ENCODE assay signal across 8 cellular contexts in the genomic region with DNA sequence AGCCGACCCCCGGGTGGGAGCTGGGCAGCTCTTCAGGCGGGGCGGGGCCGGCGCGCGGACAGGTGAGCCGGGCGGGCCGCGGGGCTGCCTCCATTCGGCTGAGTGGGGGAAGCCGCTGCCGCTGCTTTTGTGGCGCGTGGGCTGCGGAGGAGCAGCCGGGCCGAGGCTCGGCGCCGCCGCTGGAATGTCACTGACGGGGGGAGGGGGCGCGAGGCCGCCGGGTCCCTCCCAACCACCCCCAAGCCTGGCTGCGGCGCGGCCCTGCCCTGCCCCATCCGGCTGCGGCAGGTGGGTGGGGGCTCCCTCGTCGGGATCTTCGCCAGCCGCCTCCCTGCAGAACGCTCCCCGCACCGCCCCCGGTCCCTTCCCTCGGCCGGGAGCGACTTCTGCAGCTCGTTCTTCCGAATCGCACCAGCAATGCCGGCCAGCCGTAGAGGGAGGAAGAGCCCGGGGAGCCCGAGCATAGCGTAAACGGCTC. TPM values are rescaled to one million over a fixed set of nuclear protein-coding genes. Genes with fewer than 3 reads are reported as not detected.
DNase-seq lines count a peak whose midpoint lies in the region; ATAC-seq and TF ChIP-seq lines count a peak whose summit lies in the region.

No MANE protein-coding gene starts in this region.

- DNase-seq in 8988T (peak; percentile 44), NCI-H69 (lab: John Stamatoyannopoulos, UW) (peak; percentile 87), hepatocyte (ENCODE audit: low spot score) (peak; percentile 79), glomerular visceral epithelial cell (ENCODE audit: extremely low spot score) (no peak)
- DNase-seq in activated naive CD8-positive, alpha-beta T cell treated with anti-CD3 and anti-CD28 coated beads, Interleukin-2, amount 50 U/mL, for 24 hours, result peak; percentile 57

- H3K36me3 ChIP-seq in hepatocyte (replicated peaks; ENCODE audit: insufficient read depth, low read depth), result no peaks in the 10 kb centered on the region
- H3K36me3 ChIP-seq in rectal smooth muscle tissue (ENCODE audit: control insufficient read depth, insufficient read depth, low read length), result no peaks in the 10 kb centered on the region

- TF ChIP-seq CTCF in GM12875 (IDR thresholded peaks at IDR 0.05; ENCODE audit: borderline replicate concordance, insufficient read depth, low read depth, low read length) (no peak), hepatocyte (IDR thresholded peaks at IDR 0.05; ENCODE audit: poor library complexity) (no peak)

- peak overlapping the region; percentile 77 for H3K4me2 ChIP-seq in hepatocyte

- peak overlapping the region; percentile 96 for H3K4me3 ChIP-seq in GM12875 (ENCODE audit: low read depth, low read length)
- H3K4me3 ChIP-seq in hepatocyte, result peak overlapping the region; percentile 97
- peak overlapping the region; percentile 70 for H3K4me3 ChIP-seq in rectal smooth muscle tissue (ENCODE audit: low read length)

- peak; percentile 31 for ATAC-seq in HG02885 (IDR thresholded peaks at IDR 0.05; ENCODE audit: poor library complexity, unreplicated experiment)
- ATAC-seq in activated naive CD8-positive, alpha-beta T cell treated with anti-CD3 and anti-CD28 coated beads, Interleukin-2, amount 50 U/mL, for 24 hours, result peak; percentile 39

- H3K79me2 ChIP-seq in hepatocyte, result peaks cover 47% of the 10 kb centered on the region

- H3K9me2 ChIP-seq in hepatocyte (replicated peaks; ENCODE audit: insufficient read depth), result no peaks in the 10 kb centered on the region

- peak overlapping the region; percentile 12 for H3K9ac ChIP-seq in rectal smooth muscle tissue (ENCODE audit: low read length)

- H3K4me3 Mint-ChIP-seq in activated naive CD8-positive, alpha-beta T cell treated with anti-CD3 and anti-CD28 coated beads, Interleukin-2, amount 50 U/mL, for 24 hours, result no peak overlapping the region

- no peaks in the 10 kb centered on the region for H3K9me3 ChIP-seq in hepatocyte (ENCODE audit: low read depth)

- H3K27ac ChIP-seq in hepatocyte (peak overlapping the region; percentile 97), rectal smooth muscle tissue (ENCODE audit: low read depth, low read length) (peak overlapping the region; percentile 93)

- H3K36me3 Mint-ChIP-seq in activated naive CD8-positive, alpha-beta T cell treated with anti-CD3 and anti-CD28 coated beads, Interleukin-2, amount 50 U/mL, for 24 hours (ENCODE audit: low read depth), result no peaks in the 10 kb centered on the region

- H3K27me3 ChIP-seq in hepatocyte (no peaks in the 10 kb centered on the region), rectal smooth muscle tissue (ENCODE audit: control insufficient read depth, insufficient read depth, low read length) (no peaks in the 10 kb centered on the region)

- no peak overlapping the region for H3K27ac Mint-ChIP-seq in activated naive CD8-positive, alpha-beta T cell treated with anti-CD3 and anti-CD28 coated beads, Interleukin-2, amount 50 U/mL, for 24 hours

- peak overlapping the region; percentile 57 for H2AFZ ChIP-seq in hepatocyte

- H3K27me3 Mint-ChIP-seq in activated naive CD8-positive, alpha-beta T cell treated with anti-CD3 and anti-CD28 coated beads, Interleukin-2, amount 50 U/mL, for 24 hours, result no peaks in the 10 kb centered on the region

- H4K20me1 ChIP-seq in hepatocyte (ENCODE audit: insufficient read depth, poor library complexity, severe bottlenecking), result peaks cover 14% of the 10 kb centered on the region

- WGBS in hepatocyte (ENCODE audit: low lambda C conversion rate, missing lambda C conversion rate), result under 1% methylated on average over 20 of the region's 54 CpGs

- H3K4me1 Mint-ChIP-seq in activated naive CD8-positive, alpha-beta T cell treated with anti-CD3 and anti-CD28 coated beads, Interleukin-2, amount 50 U/mL, for 24 hours, result peaks cover 31% of the 10 kb centered on the region

- H3K4me1 ChIP-seq in hepatocyte (ENCODE audit: insufficient read depth) (peaks cover 44% of the 10 kb centered on the region), rectal smooth muscle tissue (ENCODE audit: control insufficient read depth, insufficient read depth, low read length) (peaks cover 45% of the 10 kb centered on the region)

- H3K9me3 Mint-ChIP-seq in activated naive CD8-positive, alpha-beta T cell treated with anti-CD3 and anti-CD28 coated beads, Interleukin-2, amount 50 U/mL, for 24 hours, result no peaks in the 10 kb centered on the region

RNA-seq across cellular contexts. Expression of a gene that starts 0.4 kb away (rescaled TPM):
- 182 and 184 TPM in 2 replicates for total RNA-seq in hepatocyte
- polyA plus RNA-seq in hepatocyte, result 123 and 144 TPM in 2 replicates

RNA-seq across cellular contexts. Expression of a gene that starts 48.3 kb away (rescaled TPM):
- 19.5 and 22.6 TPM in 2 replicates for total RNA-seq in hepatocyte
- polyA plus RNA-seq in hepatocyte, result 13.3 and 15.1 TPM in 2 replicates
